ENCODE assay signal across 1 cellular context in genomic region chr6:18409602-18410001, GRCh38. TPM values are rescaled to one million over a fixed set of nuclear protein-coding genes. Genes with fewer than 3 reads are reported as not detected.
"Had no signal": no experiment of that assay in that cellular context is flagged by ENCODE, and none has a peak within 500 bp of the region (broad histone marks: within the 10 kb centered on the region; RNA-seq: fewer than 3 reads in every experiment).

No MANE protein-coding gene starts in this region.

RNA-seq across cellular contexts. Expression of gene RNF144B, which starts 22.5 kb away (rescaled TPM):
- total RNA-seq: RPMI7951 had no signal
